In the genomic region with DNA sequence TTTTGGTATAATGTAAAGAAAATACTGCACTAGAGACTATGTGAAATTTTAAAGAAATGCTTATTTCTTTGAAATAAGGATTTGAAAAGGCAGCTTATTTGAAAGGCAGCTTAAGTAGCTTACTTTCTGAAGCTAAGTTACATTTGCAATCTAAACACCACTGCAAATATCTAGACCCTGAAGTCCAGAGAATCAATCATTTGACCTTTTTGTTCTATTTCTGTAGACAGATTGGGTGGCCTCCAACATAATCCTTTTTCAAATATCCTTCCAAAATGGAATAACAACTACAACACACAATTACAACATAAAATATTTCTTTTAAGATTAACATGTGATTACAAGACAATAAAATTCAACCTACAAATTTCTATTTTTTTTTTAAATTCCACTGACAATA, we compare ENCODE assay signal across 1 cellular context.
TF ChIP-seq lines count a peak whose summit lies in the region.

No MANE protein-coding gene starts in this region.

TF ChIP-seq in GM23338, 12 proteins besides CTCF, POLR2A, EP300 and RAD21 (continued from another document):
- TF ChIP-seq, protein P1, sequence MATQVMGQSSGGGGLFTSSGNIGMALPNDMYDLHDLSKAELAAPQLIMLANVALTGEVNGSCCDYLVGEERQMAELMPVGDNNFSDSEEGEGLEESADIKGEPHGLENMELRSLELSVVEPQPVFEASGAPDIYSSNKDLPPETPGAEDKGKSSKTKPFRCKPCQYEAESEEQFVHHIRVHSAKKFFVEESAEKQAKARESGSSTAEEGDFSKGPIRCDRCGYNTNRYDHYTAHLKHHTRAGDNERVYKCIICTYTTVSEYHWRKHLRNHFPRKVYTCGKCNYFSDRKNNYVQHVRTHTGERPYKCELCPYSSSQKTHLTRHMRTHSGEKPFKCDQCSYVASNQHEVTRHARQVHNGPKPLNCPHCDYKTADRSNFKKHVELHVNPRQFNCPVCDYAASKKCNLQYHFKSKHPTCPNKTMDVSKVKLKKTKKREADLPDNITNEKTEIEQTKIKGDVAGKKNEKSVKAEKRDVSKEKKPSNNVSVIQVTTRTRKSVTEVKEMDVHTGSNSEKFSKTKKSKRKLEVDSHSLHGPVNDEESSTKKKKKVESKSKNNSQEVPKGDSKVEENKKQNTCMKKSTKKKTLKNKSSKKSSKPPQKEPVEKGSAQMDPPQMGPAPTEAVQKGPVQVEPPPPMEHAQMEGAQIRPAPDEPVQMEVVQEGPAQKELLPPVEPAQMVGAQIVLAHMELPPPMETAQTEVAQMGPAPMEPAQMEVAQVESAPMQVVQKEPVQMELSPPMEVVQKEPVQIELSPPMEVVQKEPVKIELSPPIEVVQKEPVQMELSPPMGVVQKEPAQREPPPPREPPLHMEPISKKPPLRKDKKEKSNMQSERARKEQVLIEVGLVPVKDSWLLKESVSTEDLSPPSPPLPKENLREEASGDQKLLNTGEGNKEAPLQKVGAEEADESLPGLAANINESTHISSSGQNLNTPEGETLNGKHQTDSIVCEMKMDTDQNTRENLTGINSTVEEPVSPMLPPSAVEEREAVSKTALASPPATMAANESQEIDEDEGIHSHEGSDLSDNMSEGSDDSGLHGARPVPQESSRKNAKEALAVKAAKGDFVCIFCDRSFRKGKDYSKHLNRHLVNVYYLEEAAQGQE (IDR thresholded peaks at IDR 0.05; ENCODE audit: unreplicated experiment), result no peak
- TF ChIP-seq EZH2phosphoT487 (IDR thresholded peaks at IDR 0.05; ENCODE audit: unreplicated experiment) (no peak), ZNF331 (CRISPR knock-in tag; IDR thresholded peaks at IDR 0.05; ENCODE audit: low read depth) (no peak), ZNF114 (CRISPR knock-in tag; IDR thresholded peaks at IDR 0.05) (no peak), STAT1 (IDR thresholded peaks at IDR 0.05; ENCODE audit: unreplicated experiment) (no peak), CREB1 (CRISPR knock-in tag; IDR thresholded peaks at IDR 0.05; ENCODE audit: low read depth) (no peak), EZH2 (IDR thresholded peaks at IDR 0.05; ENCODE audit: low read depth, unreplicated experiment) (no peak), NANOG (IDR thresholded peaks at IDR 0.05; ENCODE audit: borderline replicate concordance) (no peak)
- TF ChIP-seq, protein P2, sequence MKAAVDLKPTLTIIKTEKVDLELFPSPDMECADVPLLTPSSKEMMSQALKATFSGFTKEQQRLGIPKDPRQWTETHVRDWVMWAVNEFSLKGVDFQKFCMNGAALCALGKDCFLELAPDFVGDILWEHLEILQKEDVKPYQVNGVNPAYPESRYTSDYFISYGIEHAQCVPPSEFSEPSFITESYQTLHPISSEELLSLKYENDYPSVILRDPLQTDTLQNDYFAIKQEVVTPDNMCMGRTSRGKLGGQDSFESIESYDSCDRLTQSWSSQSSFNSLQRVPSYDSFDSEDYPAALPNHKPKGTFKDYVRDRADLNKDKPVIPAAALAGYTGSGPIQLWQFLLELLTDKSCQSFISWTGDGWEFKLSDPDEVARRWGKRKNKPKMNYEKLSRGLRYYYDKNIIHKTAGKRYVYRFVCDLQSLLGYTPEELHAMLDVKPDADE (IDR thresholded peaks at IDR 0.05), result no peak
